ENCODE assay signal across 8 cellular contexts in genomic region chr3:187745201-187746058, GRCh38. TPM values are rescaled to one million over a fixed set of nuclear protein-coding genes. Genes with fewer than 3 reads are reported as not detected.
DNase-seq lines count a peak whose midpoint lies in the region; ATAC-seq and TF ChIP-seq lines count a peak whose summit lies in the region.

TSS of gene BCL6 (minus strand) at chr3:187745468. CDS start at chr3:187733693, 11,775 bp downstream.

- peak; percentile 99 for DNase-seq in AG10803 (ENCODE audit: low read depth)
- DNase-seq in NCI-H526 (lab: John Stamatoyannopoulos, UW): peak; percentile 82 to 93
- DNase-seq in activated CD4-positive, alpha-beta T cell treated with anti-CD3 and anti-CD28 coated beads for 4 hours: peak; percentile 87 to 91
- DNase-seq in choroid plexus epithelial cell (ENCODE audit: low read depth): peak; percentile 99
- DNase-seq in kidney epithelial cell (ENCODE audit: low read depth): peak; percentile 87
- DNase-seq in stimulated activated CD4-positive, alpha-beta T cell treated with anti-CD3 and anti-CD28 coated beads, Interleukin-15, amount 100 ng/mL, for 1 hour (ENCODE audit: low read depth in 1 of 2, low spot score in 1 of 2): peak; percentile 71 to 75

- TF ChIP-seq CTCF in AG10803 (conservative IDR thresholded peaks at IDR 0.05; ENCODE audit: low read length) (0 out of 2 replicates have a peak, but pooled peaks have one; percentile 0), choroid plexus epithelial cell (conservative IDR thresholded peaks at IDR 0.05; ENCODE audit: low read depth, low read length) (no peak), kidney epithelial cell (IDR thresholded peaks at IDR 0.05; ENCODE audit: insufficient read depth, low read length, poor library complexity, severe bottlenecking) (no peak)

- ATAC-seq in GM19324 (IDR thresholded peaks at IDR 0.05; ENCODE audit: low FRiP score, unreplicated experiment) (peak; percentile 87), HG03460 (IDR thresholded peaks at IDR 0.05; ENCODE audit: unreplicated experiment) (peak; percentile 73)

- H3K4me3 ChIP-seq in AG10803 (ENCODE audit: low read length) (peak within 1 kb of the TSS; percentile 98), choroid plexus epithelial cell (ENCODE audit: low read depth, low read length) (peak within 1 kb of the TSS; percentile 97), kidney epithelial cell (ENCODE audit: low read depth, low read length) (peak within 1 kb of the TSS; percentile 95)

- H3K27me3 ChIP-seq in kidney epithelial cell (ENCODE audit: control insufficient read depth, insufficient read depth, low read length): no peaks in the 10 kb centered on the region

- no peaks in the 10 kb centered on the region for H3K36me3 ChIP-seq in kidney epithelial cell (ENCODE audit: control insufficient read depth, insufficient read depth, low read length)

RNA-seq across cellular contexts. Expression of gene BCL6, which starts in this region (rescaled TPM):
- total RNA-seq in kidney epithelial cell: 5.8 and 8.9 TPM in 2 replicates

Comparison
In these comparisons a context has a peak if more than half of its experiments do, and no peak if none do; other contexts are left out.
1. Peak in every context shown above with its lines: DNase-seq, ATAC-seq and H3K4me3 ChIP-seq.